Comparison of ENCODE assay signal across 8 cellular contexts in the genomic region with DNA sequence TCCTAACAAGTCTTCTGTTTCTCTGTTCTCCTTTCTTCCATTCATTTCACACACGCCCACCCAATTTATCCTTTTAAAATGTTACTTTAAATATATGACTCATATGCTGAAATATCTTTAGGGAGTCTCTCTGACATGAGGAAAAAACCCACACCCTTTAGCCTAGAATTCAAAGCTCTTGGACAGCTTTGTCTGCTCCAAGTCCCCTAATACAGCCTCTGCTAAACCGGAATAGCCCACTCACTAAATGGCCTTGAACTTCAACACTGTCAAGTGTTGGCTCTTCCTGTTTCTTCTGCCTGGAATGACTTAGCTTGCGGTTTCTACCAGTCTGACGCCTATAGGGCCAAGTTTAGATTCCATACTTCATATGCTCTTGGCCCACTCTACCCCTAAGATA. TPM values are rescaled to one million over a fixed set of nuclear protein-coding genes. Genes with fewer than 3 reads are reported as not detected.
A peak's percentile ranks its signal among the peaks of the same experiment; 100 is the strongest.
DNase-seq lines count a peak whose midpoint lies in the region; TF ChIP-seq lines count a peak whose summit lies in the region.

No MANE protein-coding gene starts in this region.

- H3K9me2 ChIP-seq in GM23248 (ENCODE audit: insufficient read depth): no peaks in the 10 kb centered on the region

- no peak overlapping the region for H3K9ac ChIP-seq in GM23248

- peak overlapping the region; percentile 60 for H3K4me2 ChIP-seq in GM23248 (ENCODE audit: unreplicated experiment)

- no peak overlapping the region for H3K27ac ChIP-seq in GM23248
- H3K27ac ChIP-seq in brain microvascular endothelial cell: no peak overlapping the region
- H3K27ac ChIP-seq in left ventricle myocardium inferior (replicated peaks): no peak overlapping the region

- no peaks in the 10 kb centered on the region for H3K27me3 ChIP-seq in GM23248 (replicated peaks; ENCODE audit: insufficient read depth)
- H3K27me3 ChIP-seq in brain microvascular endothelial cell (replicated peaks): no peaks in the 10 kb centered on the region
- H3K27me3 ChIP-seq in left ventricle myocardium inferior (ENCODE audit: low read depth): peaks cover 33% of the 10 kb centered on the region

- 34 to 35% methylated on average over 4 of the region's 4 CpGs for WGBS in GM23248 (ENCODE audit: low coverage in 1 of 2, low lambda C conversion rate in 2 of 2, missing lambda C conversion rate in 2 of 2), 2 experiments

- no peaks in the 10 kb centered on the region for H3K79me2 ChIP-seq in GM23248 (ENCODE audit: insufficient read depth)

- no peaks in the 10 kb centered on the region for H4K20me1 ChIP-seq in GM23248 (ENCODE audit: insufficient read depth)

- H3K4me3 ChIP-seq in GM23248 (no peak overlapping the region), brain microvascular endothelial cell (ENCODE audit: low read depth, low read length) (no peak overlapping the region), left ventricle myocardium inferior (no peak overlapping the region)

- DNase-seq in EL: peak; percentile 78
- DNase-seq in GM23248: peak; percentile 53
- DNase-seq in Kasumi-1 (lab: John Stamatoyannopoulos, UW): peak; percentile 81 to 84
- DNase-seq in brain microvascular endothelial cell: peak; percentile 3
- no peak for DNase-seq in activated effector memory CD4-positive, alpha-beta T cell treated with anti-CD3 and anti-CD28 coated beads, Interleukin-2, amount 50 U/mL, for 16 hours
- no peak for DNase-seq in left ventricle myocardium inferior
- DNase-seq in activated CD4-positive, CD25-positive, alpha-beta regulatory T cell (lab: John Stamatoyannopoulos, UW): no peak
- DNase-seq in AML-193 (lab: John Stamatoyannopoulos, UW): no peak

- H3K9me3 ChIP-seq in GM23248 (ENCODE audit: low read depth) (no peaks in the 10 kb centered on the region), left ventricle myocardium inferior (replicated peaks) (no peaks in the 10 kb centered on the region)

- H3K36me3 ChIP-seq in GM23248 (ENCODE audit: low read depth): no peaks in the 10 kb centered on the region
- H3K36me3 ChIP-seq in brain microvascular endothelial cell (replicated peaks): no peaks in the 10 kb centered on the region
- no peaks in the 10 kb centered on the region for H3K36me3 ChIP-seq in left ventricle myocardium inferior

- H3F3A ChIP-seq in GM23248 (ENCODE audit: insufficient read depth): peaks cover 4% of the 10 kb centered on the region

- H3K4me1 ChIP-seq in GM23248 (ENCODE audit: insufficient read depth) (peaks cover 41% of the 10 kb centered on the region), left ventricle myocardium inferior (no peaks in the 10 kb centered on the region)

- intact Hi-C loops in left ventricle myocardium inferior (cut with micrococcal nuclease): no loop called here

- in situ Hi-C loops in GM23248 (cut with MboI) (loop anchor here (25.0 kb wide), 1 partner anchor 451 kb away; no protein-coding TSS in a partner anchor), brain microvascular endothelial cell (cut with HindIII; ENCODE audit: low pct_ligation_motif_present, low sequenced_read_pairs) (no loop called here)

- no peak overlapping the region; the same call in 1 of the 2 replicates for H2AFZ ChIP-seq in GM23248

- TF ChIP-seq CTCF in brain microvascular endothelial cell (IDR thresholded peaks at IDR 0.05; ENCODE audit: low read depth, low read length, missing control alignments) (no peak), left ventricle myocardium inferior (IDR thresholded peaks at IDR 0.05; ENCODE audit: borderline replicate concordance) (no peak)

RNA-seq across cellular contexts. Expression of gene CD96, which starts 3.3 kb away (rescaled TPM):
- not detected in 2 replicates for total RNA-seq in GM23248 (2014; rRNA removed; shearing (Covaris generic))
- not detected in 2 replicates for polyA plus RNA-seq in GM23248 (2016; fragmentation: Nextera tagmentation; extraction: Ambion mirVana)
- 0.33 TPM for total RNA-seq in left ventricle myocardium inferior

RNA-seq across cellular contexts. Expression of gene ZBED2, which starts 56.5 kb away (rescaled TPM):
- total RNA-seq in GM23248 (2014; rRNA removed; shearing (Covaris generic)): not detected in 2 replicates
- not detected in 2 replicates for polyA plus RNA-seq in GM23248 (2016; fragmentation: Nextera tagmentation; extraction: Ambion mirVana)
- not detected for total RNA-seq in left ventricle myocardium inferior

Comparison
In these comparisons a context has a peak if more than half of its experiments do, and no peak if none do; other contexts are left out.
1. DNase-seq: peak in EL (single experiment), GM23248 (single experiment), Kasumi-1 (2 of 2) and brain microvascular endothelial cell (single experiment); none in activated effector memory CD4-positive, alpha-beta T cell treated with anti-CD3 and anti-CD28 coated beads, Interleukin-2, amount 50 U/mL, for 16 hours (single experiment), left ventricle myocardium inferior (single experiment), activated CD4-positive, CD25-positive, alpha-beta regulatory T cell (0 of 4) and AML-193 (0 of 2).